9 cellular contexts compared by ENCODE assay signal in the genomic region with DNA sequence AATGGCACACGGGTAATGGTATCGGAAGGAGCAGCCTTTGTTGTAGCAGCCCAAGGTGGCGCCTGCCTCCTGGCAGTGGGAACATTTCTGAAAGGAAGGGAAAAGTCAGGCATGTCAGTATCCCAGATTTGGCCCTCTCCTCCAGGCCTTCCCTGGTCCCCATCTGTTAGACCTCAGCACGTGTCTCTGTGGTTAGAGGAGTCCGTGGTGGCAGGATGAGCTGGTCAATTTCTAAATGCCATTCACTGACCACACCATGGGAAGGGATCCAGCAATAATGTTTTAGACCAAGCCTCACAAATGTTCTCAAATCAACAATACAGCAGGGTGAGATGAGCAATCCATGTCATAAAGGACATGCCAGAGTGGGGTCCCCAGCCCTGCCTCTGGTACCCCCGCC. TPM values are rescaled to one million over a fixed set of nuclear protein-coding genes. Genes with fewer than 3 reads are reported as not detected.
A peak's percentile ranks its signal among the peaks of the same experiment; 100 is the strongest.
DNase-seq lines count a peak whose midpoint lies in the region; ATAC-seq and TF ChIP-seq lines count a peak whose summit lies in the region.
"Had no signal": no experiment of that assay in that cellular context is flagged by ENCODE, and none has a peak within 500 bp of the region (broad histone marks: within the 10 kb centered on the region; RNA-seq: fewer than 3 reads in every experiment).

No MANE protein-coding gene starts in this region.

- 61 to 68% methylated on average over 6 of the region's 6 CpGs for WGBS in lower leg skin, 2 donors

- TF ChIP-seq CTCF in AG10803 (conservative IDR thresholded peaks at IDR 0.05; ENCODE audit: low read length) (no peak; the same call in 1 of the 2 replicates), astrocyte of the spinal cord (IDR thresholded peaks at IDR 0.05; ENCODE audit: low read depth, low read length) (no peak), lower leg skin (IDR thresholded peaks at IDR 0.05) (no peak)

- no peak for ATAC-seq in Right ventricle myocardium inferior

- peak; percentile 94 for DNase-seq in AG10803 (ENCODE audit: low read depth)
- peak; percentile 50 for DNase-seq in HK-2 (ENCODE audit: unreplicated experiment)
- peak; percentile 80 for DNase-seq in astrocyte of the spinal cord (ENCODE audit: low read depth, low spot score)
- DNase-seq in iris pigment epithelial cell (ENCODE audit: low read depth): peak; percentile 73
- DNase-seq in D341Med (ENCODE audit: low spot score): no peak
- no peak for DNase-seq in NCI-H1417 treated with DMSO at 0.1 percent for 48 hours (lab: John Stamatoyannopoulos, UW)
- no peak for DNase-seq in Right ventricle myocardium inferior (ENCODE audit: missing footprints)
- no peak for DNase-seq in lower leg skin (ENCODE audit: low spot score in 2 of 2)
- DNase-seq: NK-92 treated with Interleukin-12 subunit alpha and Interleukin-12 subunit beta, amount 100 ng/mL, for 24 hours had no signal

- no peak overlapping the region for H3K4me3 ChIP-seq in AG10803 (ENCODE audit: low read length)
- H3K4me3 ChIP-seq in astrocyte of the spinal cord (ENCODE audit: low read depth, low read length): no peak overlapping the region
- H3K4me3 ChIP-seq in lower leg skin (ENCODE audit: low read depth, poor library complexity, severe bottlenecking): no peak overlapping the region

- no peak for TF ChIP-seq POLR2A in lower leg skin (IDR thresholded peaks at IDR 0.05)

- intact Hi-C loops in Right ventricle myocardium inferior (cut with DNase I): loop anchor here (10.0 kb wide), 1 partner anchor 85 kb away; no protein-coding TSS in a partner anchor
- intact Hi-C loops in lower leg skin (cut with DNase I; ENCODE audit: low total_unique reads): loop anchor here (10.0 kb wide), 1 partner anchor 255 kb away; the partner anchor contains the start of gene NFAM1

- in situ Hi-C loops in astrocyte of the spinal cord (cut with HindIII; ENCODE audit: low sequenced_read_pairs): no loop called here

RNA-seq across cellular contexts. Expression of gene CYP2D6, which starts 49.0 kb away (rescaled TPM):
- not detected for total RNA-seq in Right ventricle myocardium inferior
- total RNA-seq in lower leg skin: 1 to 10 TPM in 2 of 4 donors, under 1 TPM in 2; 0.61 to 1.4 (median 0.97) TPM

Comparison
In these comparisons a context has a peak if more than half of its experiments do, and no peak if none do; other contexts are left out.
1. DNase-seq: peak in AG10803 (single experiment), HK-2 (single experiment), astrocyte of the spinal cord (single experiment) and iris pigment epithelial cell (single experiment); none in D341Med (single experiment), NCI-H1417 treated with DMSO at 0.1 percent for 48 hours (single experiment), Right ventricle myocardium inferior (single experiment) and lower leg skin (0 of 2).